8 cellular contexts compared by ENCODE assay signal in genomic region chr15:98866503-98866902, GRCh38.
A peak's percentile ranks its signal among the peaks of the same experiment; 100 is the strongest.
DNase-seq lines count a peak whose midpoint lies in the region; ATAC-seq and TF ChIP-seq lines count a peak whose summit lies in the region.

No MANE protein-coding gene starts in this region.

- no peaks in the 10 kb centered on the region; the same call in none of the 2 replicates for H3K27me3 Mint-ChIP-seq in HFFc6 (ENCODE audit: insufficient read depth)

- WGBS in adrenal gland, 4 donors, result 8 to 14% (median 11%) methylated on average over 11 of the region's 11 CpGs
- WGBS in upper lobe of left lung, 2 donors, result 36 to 37% methylated on average over 11 of the region's 11 CpGs

- H3K27ac ChIP-seq in adrenal gland (peak overlapping the region; percentile 57 to 84 (median 71)), left lung (peak overlapping the region; percentile 84 to 85), upper lobe of left lung (peak overlapping the region; percentile 77 to 80 (median 80))

- DNase-seq in AG10803 (ENCODE audit: low read depth) (peak; percentile 68), HFFc6 (peak; percentile 62), adrenal gland (peak; percentile 52 to 79 (median 70)), left lung (no peak), upper lobe of left lung (no peak), occipital lobe (lab: John Stamatoyannopoulos, UW) (no peak)

- TF ChIP-seq POLR2A in adrenal gland (IDR thresholded peaks at IDR 0.05) (peak in 1 of 2 donors; percentile 5), upper lobe of left lung (IDR thresholded peaks at IDR 0.05) (no peak)

- H3K4me1 Mint-ChIP-seq in HFFc6 (ENCODE audit: low read depth), result peaks cover 68% of the 10 kb centered on the region

- peak overlapping the region; percentile 98 for H3K27ac Mint-ChIP-seq in HFFc6

- peak overlapping the region; percentile 88 for H3K4me3 Mint-ChIP-seq in HFFc6

- H3K4me1 ChIP-seq in adrenal gland (replicated peaks in 1 of 2) (peaks cover 0 to 9% of the 10 kb centered on the region in 2 donors), left lung (peaks cover 0 to 27% of the 10 kb centered on the region in 2 donors), upper lobe of left lung (peaks cover under 1 to 15% (median 9%) of the 10 kb centered on the region in 4 donors)

- intact Hi-C loops in adrenal gland (cut with DNase I) (no loop called here), left lung (cut with DNase I) (no loop called here)

- H3K4me3 ChIP-seq in AG10803 (ENCODE audit: low read length) (peak overlapping the region; percentile 61), adrenal gland (peak overlapping the region in 2 of 4 donors; percentile 2 to 46), left lung (peak overlapping the region; percentile 42 to 43), upper lobe of left lung (peak overlapping the region; percentile 2 to 63 (median 49))

- H3K9me3 ChIP-seq in adrenal gland (replicated peaks in 1 of 3) (no peaks in the 10 kb centered on the region), left lung (no peaks in the 10 kb centered on the region), upper lobe of left lung (no peaks in the 10 kb centered on the region)

- H3K36me3 ChIP-seq in adrenal gland (replicated peaks in 1 of 2), result no peaks in the 10 kb centered on the region
- no peaks in the 10 kb centered on the region for H3K36me3 ChIP-seq in left lung
- no peaks in the 10 kb centered on the region for H3K36me3 ChIP-seq in upper lobe of left lung

- peaks cover 18% of the 10 kb centered on the region for H3K36me3 Mint-ChIP-seq in HFFc6 (ENCODE audit: low read depth)

- ATAC-seq in left lung (peak; percentile 44), upper lobe of left lung (ENCODE audit: low FRiP score in 2 of 2) (peak in 1 of 2 donors; percentile 79), HG02642 (IDR thresholded peaks at IDR 0.05; ENCODE audit: poor library complexity, unreplicated experiment) (no peak), GM18870 (IDR thresholded peaks at IDR 0.05; ENCODE audit: unreplicated experiment) (no peak)

- TF ChIP-seq CTCF in AG10803 (conservative IDR thresholded peaks at IDR 0.05; ENCODE audit: low read length) (no peak), HFFc6 (IDR thresholded peaks at IDR 0.05) (no peak), adrenal gland (IDR thresholded peaks at IDR 0.05) (no peak), left lung (IDR thresholded peaks at IDR 0.05) (no peak), upper lobe of left lung (IDR thresholded peaks at IDR 0.05) (no peak)

- no peak for TF ChIP-seq EP300 in upper lobe of left lung (IDR thresholded peaks at IDR 0.05)

- no peaks in the 10 kb centered on the region; the same call in 1 of the 2 replicates for H3K9me3 Mint-ChIP-seq in HFFc6

- H3K27me3 ChIP-seq in adrenal gland (no peaks in the 10 kb centered on the region), left lung (no peaks in the 10 kb centered on the region), upper lobe of left lung (no peaks in the 10 kb centered on the region)

Comparison
In these comparisons a context has a peak if more than half of its experiments do, and no peak if none do; other contexts are left out.
1. DNase-seq: peak in AG10803 (single experiment), HFFc6 (single experiment) and adrenal gland (7 of 7); none in left lung (0 of 2), upper lobe of left lung (0 of 2) and occipital lobe (single experiment).
2. Peak in every context shown above with its lines, with median percentiles within 50 percentile points of each other: H3K27ac ChIP-seq.